ENCODE assay signal across 7 cellular contexts in genomic region chr13:99356216-99357089, GRCh38. TPM values are rescaled to one million over a fixed set of nuclear protein-coding genes. Genes with fewer than 3 reads are reported as not detected.
DNase-seq lines count a peak whose midpoint lies in the region; ATAC-seq and TF ChIP-seq lines count a peak whose summit lies in the region.

No MANE protein-coding gene starts in this region.

- peak; percentile 63 to 87 (median 72) for DNase-seq in Peyer's patch
- peak; percentile 97 for DNase-seq in choroid plexus epithelial cell (ENCODE audit: low read depth)
- peak; percentile 97 for DNase-seq in mesenchymal stem cell
- no peak for DNase-seq in aorta
- DNase-seq in HuH-7.5 (ENCODE audit: low spot score) = no peak

- H3K9ac ChIP-seq in mesenchymal stem cell (ENCODE audit: low read length) = peak overlapping the region; percentile 77

- no peak for TF ChIP-seq POLR2A in Peyer's patch (IDR thresholded peaks at IDR 0.05)

- H4K91ac ChIP-seq in mesenchymal stem cell (ENCODE audit: low read length) = peak overlapping the region; percentile 46

- no peak overlapping the region for H2AFZ ChIP-seq in mesenchymal stem cell (ENCODE audit: low read depth, low read length)

- peak overlapping the region; percentile 3 to 77 for H2BK12ac ChIP-seq in mesenchymal stem cell (ENCODE audit: low read length in 2 of 2)

- peak overlapping the region in 2 of 4 donors; percentile 11 to 18 for H3K4me3 ChIP-seq in Peyer's patch
- H3K4me3 ChIP-seq in choroid plexus epithelial cell (ENCODE audit: low read depth, low read length) = peak overlapping the region; percentile 17
- H3K4me3 ChIP-seq in mesenchymal stem cell (ENCODE audit: insufficient read depth in 1 of 2, low read depth in 1 of 2, low read length in 2 of 2) = peak overlapping the region in 1 of 2 experiments; percentile 73
- H3K4me3 ChIP-seq in aorta (ENCODE audit: low read length in 2 of 2) = no peak overlapping the region

- ATAC-seq in GM18873 (IDR thresholded peaks at IDR 0.05; ENCODE audit: low FRiP score, unreplicated experiment) = peak; percentile 57
- peak; percentile 41 for ATAC-seq in HG02884 (IDR thresholded peaks at IDR 0.05; ENCODE audit: unreplicated experiment)
- ATAC-seq in aorta (ENCODE audit: low FRiP score) = peak; percentile 62

- H2AK5ac ChIP-seq in mesenchymal stem cell (ENCODE audit: low read length, severe bottlenecking) = no peak overlapping the region

- peaks cover 0 to 51% (median 26%) of the 10 kb centered on the region in 4 donors for H3K4me1 ChIP-seq in Peyer's patch
- peaks cover 18% of the 10 kb centered on the region for H3K4me1 ChIP-seq in mesenchymal stem cell (ENCODE audit: control insufficient read depth, insufficient read depth, low read depth, low read length)
- H3K4me1 ChIP-seq in aorta (ENCODE audit: control insufficient read depth in 1 of 2, insufficient read depth in 2 of 2, low read length in 2 of 2) = no peaks in the 10 kb centered on the region

- intact Hi-C loops in aorta (cut with DNase I) = no loop called here

- TF ChIP-seq CTCF in Peyer's patch (IDR thresholded peaks at IDR 0.05) (no peak), choroid plexus epithelial cell (conservative IDR thresholded peaks at IDR 0.05; ENCODE audit: low read depth, low read length) (no peak)

- peaks cover 36% of the 10 kb centered on the region for H3K79me1 ChIP-seq in mesenchymal stem cell (replicated peaks; ENCODE audit: low read length, poor library complexity, severe bottlenecking)

- no peak overlapping the region for H2BK5ac ChIP-seq in mesenchymal stem cell (ENCODE audit: low read depth, low read length, poor library complexity, severe bottlenecking)

- peak overlapping the region; percentile 5 for H3K4me2 ChIP-seq in mesenchymal stem cell (ENCODE audit: low read length, poor library complexity, severe bottlenecking)

- H3K27me3 ChIP-seq in Peyer's patch = no peaks in the 10 kb centered on the region
- no peaks in the 10 kb centered on the region for H3K27me3 ChIP-seq in mesenchymal stem cell (ENCODE audit: control insufficient read depth in 1 of 2, insufficient read depth in 1 of 2, low read length in 2 of 2)
- no peaks in the 10 kb centered on the region for H3K27me3 ChIP-seq in aorta (ENCODE audit: control insufficient read depth in 1 of 2, insufficient read depth in 2 of 2, low read length in 1 of 2)

- H3K4ac ChIP-seq in mesenchymal stem cell (ENCODE audit: low read depth in 1 of 2, low read length in 2 of 2) = peak overlapping the region in 1 of 2 experiments; percentile 29

- H2BK15ac ChIP-seq in mesenchymal stem cell (ENCODE audit: low read depth, poor library complexity, severe bottlenecking) = peak overlapping the region; percentile 52

- H2BK120ac ChIP-seq in mesenchymal stem cell (ENCODE audit: low read depth, low read length) = no peak overlapping the region

- H3K14ac ChIP-seq in mesenchymal stem cell (ENCODE audit: low read length in 2 of 2) = no peak overlapping the region

- no peaks in the 10 kb centered on the region for H3K36me3 ChIP-seq in Peyer's patch
- peaks cover 27 to 29% of the 10 kb centered on the region in 2 experiments for H3K36me3 ChIP-seq in mesenchymal stem cell (ENCODE audit: control insufficient read depth in 1 of 2, insufficient read depth in 2 of 2, low read depth in 1 of 2, low read length in 2 of 2)
- H3K36me3 ChIP-seq in aorta (ENCODE audit: control insufficient read depth in 1 of 2, insufficient read depth in 2 of 2, low read length in 1 of 2) = peaks cover 0 to 1% of the 10 kb centered on the region in 2 donors

- H3K23ac ChIP-seq in mesenchymal stem cell (ENCODE audit: low read length in 2 of 2) = no peak overlapping the region

- H3K27ac ChIP-seq in Peyer's patch (peak overlapping the region; percentile 70 to 88 (median 86)), mesenchymal stem cell (ENCODE audit: low read length, poor library complexity, severe bottlenecking) (peak overlapping the region; percentile 9), aorta (ENCODE audit: low read depth in 1 of 2, low read length in 2 of 2) (peak overlapping the region in 1 of 2 donors; percentile 2)

- WGBS in mesenchymal stem cell = 31% methylated on average over 10 of the region's 10 CpGs
- 45 to 50% methylated on average over 10 of the region's 10 CpGs for WGBS in aorta, 2 donors

- peak overlapping the region; percentile 77 for H4K8ac ChIP-seq in mesenchymal stem cell (ENCODE audit: low read length)

- H3K18ac ChIP-seq in mesenchymal stem cell (ENCODE audit: low read depth in 1 of 2, low read length in 2 of 2) = peak overlapping the region; percentile 82 to 88

- H3K9me3 ChIP-seq in Peyer's patch (no peaks in the 10 kb centered on the region), mesenchymal stem cell (ENCODE audit: control insufficient read depth, low read length) (no peaks in the 10 kb centered on the region), aorta (ENCODE audit: control insufficient read depth, low read length) (no peaks in the 10 kb centered on the region)

RNA-seq across cellular contexts. Expression of gene GPR183, which starts 49.3 kb away (rescaled TPM):
- total RNA-seq in Peyer's patch (10 to 100 TPM in 1 of 4 donors, 1 to 10 TPM in 3; 1.1 to 24.8 (median 3.9) TPM), aorta (10 to 100 TPM; 18.7 to 25.3 TPM)
- polyA plus RNA-seq in mesenchymal stem cell (2013, experiment 1 of 2) = 8.4 TPM
- 8.1 TPM for polyA plus RNA-seq in mesenchymal stem cell (2013, experiment 2 of 2)
- 1 to 10 TPM; 1.7 to 9.1 TPM for polyA plus RNA-seq in aorta

Comparison
In these comparisons a context has a peak if more than half of its experiments do, and no peak if none do; other contexts are left out.
1. DNase-seq: peak in Peyer's patch (3 of 3), choroid plexus epithelial cell (single experiment) and mesenchymal stem cell (single experiment); none in aorta (0 of 2) and HuH-7.5 (single experiment).
2. Peak in every context shown above with its lines, with median percentiles within 50 percentile points of each other: ATAC-seq.